ENCODE assay signal across 8 cellular contexts in the genomic region with DNA sequence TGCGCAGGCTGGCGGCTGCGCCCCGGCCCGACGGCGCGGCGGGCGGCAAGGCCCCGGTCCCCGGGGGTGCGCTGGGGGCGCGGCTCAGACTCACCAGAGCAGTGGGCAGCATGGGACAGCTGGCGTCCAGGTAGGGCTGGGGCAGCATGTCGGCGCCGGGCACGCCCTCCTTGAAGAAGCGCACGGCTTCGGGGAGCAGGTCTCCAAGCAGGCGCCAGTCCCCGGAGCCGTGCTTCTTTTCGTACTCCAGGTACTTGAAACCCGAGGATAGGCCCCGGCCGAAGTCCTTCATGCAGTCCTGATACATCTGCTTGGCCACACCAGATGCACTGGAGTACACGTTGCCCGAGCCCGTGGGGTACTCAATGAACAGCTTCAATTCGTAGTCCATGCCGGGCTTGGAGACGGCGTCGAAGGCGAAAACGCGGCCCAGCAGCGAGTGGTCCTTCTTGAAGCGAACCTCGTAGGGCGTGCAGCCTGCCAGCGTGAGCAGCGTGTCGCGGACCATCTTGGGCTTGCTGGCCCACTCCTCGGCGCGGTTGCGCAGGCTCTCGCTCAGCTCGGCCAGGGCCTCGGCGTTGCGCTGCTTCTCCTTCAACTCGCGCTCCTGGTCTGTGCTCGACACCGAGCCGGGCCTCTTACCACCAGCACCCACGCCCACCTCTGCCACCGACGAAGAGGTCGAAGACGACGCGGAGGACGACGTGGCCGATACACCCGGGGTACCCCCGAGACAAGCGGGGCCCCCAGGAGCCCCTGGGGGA. TPM values are rescaled to one million over a fixed set of nuclear protein-coding genes. Genes with fewer than 3 reads are reported as not detected.
DNase-seq lines count a peak whose midpoint lies in the region; ATAC-seq, FAIRE-seq and TF ChIP-seq lines count a peak whose summit lies in the region.

No MANE protein-coding gene starts in this region.

- no peaks in the 10 kb centered on the region for H3K9me3 ChIP-seq in pancreas

- no peak for TF ChIP-seq CTCF in VCaP (conservative IDR thresholded peaks at IDR 0.05)
- no peak for TF ChIP-seq CTCF in fibroblast of the aortic adventitia (IDR thresholded peaks at IDR 0.05; ENCODE audit: insufficient read depth, low read length)
- TF ChIP-seq CTCF in pancreas (IDR thresholded peaks at IDR 0.05): no peak
- TF ChIP-seq CTCF in D721Med (IDR thresholded peaks at IDR 0.05; ENCODE audit: insufficient read depth, missing control alignments): no peak

- H3K4me3 ChIP-seq in fibroblast of the aortic adventitia (ENCODE audit: low read depth, low read length) (peak overlapping the region; percentile 91), pancreas (peak overlapping the region; percentile 81 to 93 (median 86))

- no peaks in the 10 kb centered on the region for H3K27me3 ChIP-seq in pancreas

- intact Hi-C loops in pancreas (cut with DNase I): loop anchor here in 1 of 3 donors (10.0 kb wide), 1 partner anchor 72 kb away; no protein-coding TSS in a partner anchor

- H3K4me1 ChIP-seq in pancreas: peaks cover 29 to 52% (median 44%) of the 10 kb centered on the region in 3 donors

- peak overlapping the region; percentile 100 for H3K27ac ChIP-seq in VCaP
- peak overlapping the region; percentile 99 to 100 (median 100) for H3K27ac ChIP-seq in pancreas

- DNase-seq in activated gamma-delta T cell (lab: John Stamatoyannopoulos, UW) (peak; percentile 18), activated gamma-delta T cell treated with Interleukin-2 at 50 U/mL for 16 hours (no peak), fibroblast of the aortic adventitia (ENCODE audit: low read depth) (peak; percentile 62), pancreas (peak in 4 of 6 donors; percentile 41 to 88 (median 70)), NCI-H1694 (lab: John Stamatoyannopoulos, UW) (no peak), D721Med (ENCODE audit: insufficient read length, low spot score) (no peak)

- FAIRE-seq in pancreas (lab: Jason Lieb, UNC) (no peak), D721Med (lab: Jason Lieb, UNC) (no peak)

- 7 to 8% methylated on average over 55 to 76 of the region's 76 CpGs for WGBS in pancreas, 2 donors

- H3K36me3 ChIP-seq in pancreas: no peaks in the 10 kb centered on the region

- ATAC-seq in pancreas (peak in 1 of 4 donors; percentile 6), HG02678 (IDR thresholded peaks at IDR 0.05; ENCODE audit: unreplicated experiment) (no peak)

RNA-seq across cellular contexts. Expression of gene IRF2BPL, which starts 2.2 kb away (rescaled TPM):
- total RNA-seq in fibroblast of the aortic adventitia (ENCODE audit: low replicate concordance) (21.6 and 25.8 TPM in 2 replicates), pancreas (10 to 100 TPM; 15.4 to 32.2 (median 25.5) TPM)
- polyA plus RNA-seq in pancreas: 10 to 100 TPM in 1 of 2 donors, 1 to 10 TPM in 1; 6.2 to 13.7 TPM

Comparison
In these comparisons a context has a peak if more than half of its experiments do, and no peak if none do; other contexts are left out.
1. DNase-seq: peak in activated gamma-delta T cell (single experiment), fibroblast of the aortic adventitia (single experiment) and pancreas (4 of 6); none in activated gamma-delta T cell treated with Interleukin-2 at 50 U/mL for 16 hours (single experiment), NCI-H1694 (single experiment) and D721Med (single experiment).